ENCODE assay signal across 11 cellular contexts in the genomic region with DNA sequence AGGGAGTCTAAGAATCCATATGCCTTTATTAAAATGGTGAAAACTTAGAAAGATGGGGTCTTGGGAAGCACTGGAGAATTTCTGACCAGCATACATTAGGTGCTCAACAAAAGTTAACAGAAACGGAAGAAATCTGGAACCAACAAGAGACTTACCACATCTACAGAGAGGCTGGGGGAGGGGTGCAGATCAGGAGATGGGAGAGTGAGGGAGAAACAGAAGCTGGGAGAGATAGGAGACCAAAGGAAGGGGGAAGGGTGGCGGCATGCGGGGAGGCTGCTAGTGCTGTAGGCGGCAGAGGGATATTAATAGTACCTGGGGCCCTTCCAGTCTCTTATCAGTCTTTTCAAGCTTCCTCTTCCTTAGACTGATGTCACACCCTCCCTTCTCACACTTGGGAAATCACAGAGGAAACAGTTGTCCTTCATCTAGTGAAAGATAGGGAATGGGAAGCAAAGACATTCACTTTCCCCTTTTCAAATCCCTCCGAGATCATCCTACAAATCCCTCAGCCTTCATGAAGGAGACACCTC. TPM values are rescaled to one million over a fixed set of nuclear protein-coding genes. Genes with fewer than 3 reads are reported as not detected.
DNase-seq lines count a peak whose midpoint lies in the region; ATAC-seq and TF ChIP-seq lines count a peak whose summit lies in the region.
"Had no signal": no experiment of that assay in that cellular context is flagged by ENCODE, and none has a peak within 500 bp of the region (broad histone marks: within the 10 kb centered on the region; RNA-seq: fewer than 3 reads in every experiment).

No MANE protein-coding gene starts in this region.

- no peaks in the 10 kb centered on the region for H3K9me3 ChIP-seq in right cardiac atrium (ENCODE audit: control insufficient read depth, low read length)
- H3K9me3 ChIP-seq: HAP-1, pancreas had no signal

- ATAC-seq in right cardiac atrium (peak; percentile 83 to 88), GM21717 (IDR thresholded peaks at IDR 0.05; ENCODE audit: unreplicated experiment) (no peak), HG02870 (IDR thresholded peaks at IDR 0.05; ENCODE audit: unreplicated experiment) (no peak)

- H3K4me3 ChIP-seq in right cardiac atrium (ENCODE audit: low read length), result no peak overlapping the region
- H3K4me3 ChIP-seq: HAP-1, pancreas had no signal

- H3K4me1 ChIP-seq in right cardiac atrium (ENCODE audit: control insufficient read depth, insufficient read depth, low read length), result peaks cover 6% of the 10 kb centered on the region
- H3K4me1 ChIP-seq: pancreas had no signal

- intact Hi-C loops in right cardiac atrium (cut with DNase I), result loop anchor here in 2 of 4 donors (5.0 to 10.0 kb wide), 2 partner anchors 143 to 226 kb away; partner anchors contain the start of gene HSD17B6 (in 2 of the 2)

- 11% methylated on average over 5 of the region's 5 CpGs for WGBS in right cardiac atrium

- H3K27ac ChIP-seq in VCaP (peak overlapping the region; percentile 62; the same call in 1 of the 2 replicates), right cardiac atrium (ENCODE audit: low read length) (no peak overlapping the region)
- H3K27ac ChIP-seq: pancreas had no signal

- DNase-seq in A172 (ENCODE audit: low spot score), result peak; percentile 80
- DNase-seq in Kasumi-1 (lab: John Stamatoyannopoulos, UW), result peak; percentile 96
- peak; percentile 49 to 68 (median 65) for DNase-seq in right cardiac atrium
- no peak for DNase-seq in HuH-7.5 (ENCODE audit: low spot score)
- DNase-seq in cerebellum (ENCODE audit: low spot score), result no peak

- no peaks in the 10 kb centered on the region for H3K27me3 ChIP-seq in right cardiac atrium (ENCODE audit: control insufficient read depth, insufficient read depth)
- H3K27me3 ChIP-seq: pancreas had no signal

- TF ChIP-seq CTCF in VCaP (conservative IDR thresholded peaks at IDR 0.05), result no peak

RNA-seq across cellular contexts. Expression of gene ZBTB39, which starts 18.1 kb away (rescaled TPM):
- 3.7 and 4.7 TPM in 2 replicates for total RNA-seq in A172 (2014; rRNA removed; shearing (Covaris generic))
- total RNA-seq in right cardiac atrium (1 to 10 TPM; 3.7 to 4.5 (median 4.1) TPM), cerebellum (9.4 TPM)
- 1.9 TPM for polyA plus RNA-seq in right cardiac atrium

RNA-seq across cellular contexts. Expression of gene TAC3, which starts 28.1 kb away (rescaled TPM):
- not detected in 2 replicates for total RNA-seq in A172 (2014; rRNA removed; shearing (Covaris generic))
- total RNA-seq in right cardiac atrium (not detected), cerebellum (not detected)
- not detected for polyA plus RNA-seq in right cardiac atrium
- total RNA-seq: mammary epithelial cell, pancreas had no signal
- polyA plus RNA-seq: mammary epithelial cell had no signal

RNA-seq across cellular contexts. Expression of gene RDH16, which starts 30.9 kb away (rescaled TPM):
- not detected in 2 replicates for total RNA-seq in A172 (2014; rRNA removed; shearing (Covaris generic))
- total RNA-seq in right cardiac atrium (under 1 TPM; 0.06 to 0.31 (median 0.26) TPM), cerebellum (1.1 TPM)
- polyA plus RNA-seq in right cardiac atrium, result 0.29 TPM

RNA-seq across cellular contexts. Expression of gene SDR9C7, which starts 54.1 kb away (rescaled TPM):
- total RNA-seq in A172 (2014; rRNA removed; shearing (Covaris generic)), result 0.12 TPM in 1 of 2 replicates, not detected in the other
- total RNA-seq in right cardiac atrium (under 1 TPM in 2 of 4 donors, not detected in 2; 0.11 to 0.12 TPM), cerebellum (0.18 TPM)
- 0.05 TPM for polyA plus RNA-seq in right cardiac atrium
- total RNA-seq: pancreas had no signal
- polyA plus RNA-seq: mammary epithelial cell, pancreas had no signal

Comparison
In these comparisons a context has a peak if more than half of its experiments do, and no peak if none do; other contexts are left out.
1. DNase-seq: peak in A172 (single experiment), Kasumi-1 (2 of 2) and right cardiac atrium (3 of 3); none in HuH-7.5 (single experiment) and cerebellum (single experiment).
2. ATAC-seq: peak in right cardiac atrium (2 of 2); none in GM21717 (single experiment) and HG02870 (single experiment).